28 cellular contexts compared by ENCODE assay signal in the genomic region with DNA sequence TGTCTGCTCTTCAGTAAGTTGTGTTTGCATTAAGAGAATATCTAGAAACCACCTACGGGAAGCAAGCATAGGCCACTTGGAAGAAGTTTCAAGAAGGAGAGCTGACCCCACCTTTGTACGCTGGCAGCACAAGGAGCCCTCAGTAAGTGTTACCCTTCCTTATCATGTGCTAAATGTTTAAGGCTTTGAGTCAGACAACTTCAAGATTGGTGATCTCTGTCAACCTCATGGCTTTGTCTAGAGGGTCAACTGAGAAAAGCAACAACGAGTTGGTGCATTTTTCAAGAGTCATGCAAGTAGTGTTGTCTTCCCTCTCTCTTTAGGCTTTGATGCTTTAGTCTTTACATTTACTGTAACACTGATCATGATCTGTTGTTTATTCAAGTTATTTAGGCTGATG.
"Had no signal": no experiment of that assay in that cellular context is flagged by ENCODE, and none has a peak within 500 bp of the region (broad histone marks: within the 10 kb centered on the region; RNA-seq: fewer than 3 reads in every experiment).

No MANE protein-coding gene starts in this region.

- H3K36me3 ChIP-seq: stomach, suprapubic skin, thoracic aorta, thyroid gland, tibial artery, tibial nerve, transverse colon, upper lobe of left lung, upper lobe of right lung, uterus, vagina had no signal

- H3K27me3 Mint-ChIP-seq: stimulated activated memory B cell treated with anti-CD40 and anti-IgM and Interleukin-4, amounts not matched to agents 10 μg/mL and 1 μg/mL and 100 μg/mL, for 72 hours; stimulated activated naive CD8-positive, alpha-beta T cell treated with anti-CD3 and anti-CD28 coated beads, Interleukin-15, Interleukin-2, amounts not matched to agents 100 ng/mL and 50 ng/mL, for 24 hours; type B pancreatic cell had no signal

- DNase-seq: stimulated activated CD4-positive, alpha-beta T cell treated with anti-CD3 and anti-CD28 coated beads, Interleukin-2, amount 100 ng/mL, for 48 hours; stimulated activated CD4-positive, alpha-beta T cell treated with anti-CD3 and anti-CD28 coated beads, Interleukin-4, amount 100 ng/mL, for 1 hour; stimulated activated CD4-positive, alpha-beta T cell treated with anti-CD3 and anti-CD28 coated beads, Interleukin-4, amount 100 ng/mL, for 24 hours; stimulated activated CD4-positive, alpha-beta T cell treated with anti-CD3 and anti-CD28 coated beads, Interleukin-4, amount 100 ng/mL, for 4 hours; stimulated activated CD8-positive, alpha-beta memory T cell treated with anti-CD3 and anti-CD28 coated beads, Interleukin-4, amount 100 ng/mL, for 48 hours; stimulated activated naive B cell treated with anti-CD40 and anti-IgM and Interleukin-4, amounts not matched to agents 10 μg/mL and 1 μg/mL and 100 μg/mL, for 72 hours; stimulated activated naive CD4-positive, alpha-beta T cell; stimulated activated naive CD4-positive, alpha-beta T cell treated with Interleukin-2 at 50 U/mL for 16 hours; stimulated activated naive CD8-positive, alpha-beta T cell treated with anti-CD3 and anti-CD28 coated beads, Interleukin-15, Interleukin-2, amounts not matched to agents 100 U/mL and 50 U/mL, for 24 hours; stomach; substantia nigra; testis; thyroid gland; tibial artery; transverse colon; trophoblast cell; upper lobe of left lung; upper lobe of right lung; uterus had no signal

- H3K4me3 ChIP-seq: stomach, suprapubic skin, testis, thoracic aorta, thyroid gland, tibial artery, tibial nerve, transverse colon, upper lobe of left lung, upper lobe of right lung, uterus, vagina had no signal

- H3K9me3 ChIP-seq: stomach, suprapubic skin, testis, thoracic aorta, thyroid gland, tibial artery, tibial nerve, transverse colon, upper lobe of left lung, upper lobe of right lung, uterus, vagina had no signal

- H3K9me3 Mint-ChIP-seq: stimulated activated memory B cell treated with anti-CD40 and anti-IgM and Interleukin-4, amounts not matched to agents 10 μg/mL and 1 μg/mL and 100 μg/mL, for 72 hours; stimulated activated naive CD8-positive, alpha-beta T cell treated with anti-CD3 and anti-CD28 coated beads, Interleukin-15, amount 100 ng/mL, for 72 hours; stimulated activated naive CD8-positive, alpha-beta T cell treated with anti-CD3 and anti-CD28 coated beads, Interleukin-15, Interleukin-2, amounts not matched to agents 100 ng/mL and 50 ng/mL, for 24 hours; type B pancreatic cell had no signal

- H3K27ac ChIP-seq: stomach, suprapubic skin, testis, thoracic aorta, thyroid gland, tibial artery, tibial nerve, transverse colon, upper lobe of left lung, upper lobe of right lung, uterus, vagina had no signal

- ATAC-seq: stimulated activated effector memory CD8-positive, alpha-beta T cell treated with anti-CD3 and anti-CD28 coated beads, Interleukin-12 subunit alpha, Interleukin-12 subunit beta, amount 100 ng/mL, for 72 hours; stimulated activated memory B cell treated with anti-CD40 and anti-IgM and Interleukin-4, amounts not matched to agents 10 μg/mL and 1 μg/mL and 100 μg/mL, for 72 hours; stimulated activated naive CD8-positive, alpha-beta T cell treated with anti-CD3 and anti-CD28 coated beads, Interleukin-15, Interleukin-2, amounts not matched to agents 100 U/mL and 50 U/mL, for 24 hours; upper lobe of right lung had no signal

- H3K36me3 Mint-ChIP-seq: stimulated activated effector memory CD8-positive, alpha-beta T cell treated with anti-CD3 and anti-CD28 coated beads, Interleukin-12 subunit alpha, Interleukin-12 subunit beta, amount 100 ng/mL, for 72 hours; stimulated activated memory B cell treated with anti-CD40 and anti-IgM and Interleukin-4, amounts not matched to agents 10 μg/mL and 1 μg/mL and 100 μg/mL, for 72 hours; stimulated activated naive B cell treated with anti-CD40 and anti-IgM and Interleukin-4, amounts not matched to agents 10 μg/mL and 1 μg/mL and 100 μg/mL, for 72 hours; type B pancreatic cell had no signal

- H3K4me1 Mint-ChIP-seq: stimulated activated effector memory CD8-positive, alpha-beta T cell treated with anti-CD3 and anti-CD28 coated beads, Interleukin-12 subunit alpha, Interleukin-12 subunit beta, amount 100 ng/mL, for 72 hours; stimulated activated memory B cell treated with anti-CD40 and anti-IgM and Interleukin-4, amounts not matched to agents 10 μg/mL and 1 μg/mL and 100 μg/mL, for 72 hours; stimulated activated naive B cell treated with anti-CD40 and anti-IgM and Interleukin-4, amounts not matched to agents 10 μg/mL and 1 μg/mL and 100 μg/mL, for 72 hours had no signal

- H3K4me3 Mint-ChIP-seq: stimulated activated effector memory CD8-positive, alpha-beta T cell treated with anti-CD3 and anti-CD28 coated beads, Interleukin-12 subunit alpha, Interleukin-12 subunit beta, amount 100 ng/mL, for 72 hours; stimulated activated memory B cell treated with anti-CD40 and anti-IgM and Interleukin-4, amounts not matched to agents 10 μg/mL and 1 μg/mL and 100 μg/mL, for 72 hours; stimulated activated naive B cell treated with anti-CD40 and anti-IgM and Interleukin-4, amounts not matched to agents 10 μg/mL and 1 μg/mL and 100 μg/mL, for 72 hours; stimulated activated naive CD8-positive, alpha-beta T cell treated with anti-CD3 and anti-CD28 coated beads, Interleukin-15, amount 100 ng/mL, for 72 hours; stimulated activated naive CD8-positive, alpha-beta T cell treated with anti-CD3 and anti-CD28 coated beads, Interleukin-15, Interleukin-2, amounts not matched to agents 100 ng/mL and 50 ng/mL, for 24 hours; type B pancreatic cell had no signal

- H3K27me3 ChIP-seq: stomach, suprapubic skin, testis, thyroid gland, tibial artery, tibial nerve, transverse colon, upper lobe of left lung, upper lobe of right lung, uterus, vagina had no signal

- H3K27ac Mint-ChIP-seq: stimulated activated effector memory CD8-positive, alpha-beta T cell treated with anti-CD3 and anti-CD28 coated beads, Interleukin-12 subunit alpha, Interleukin-12 subunit beta, amount 100 ng/mL, for 72 hours; stimulated activated memory B cell treated with anti-CD40 and anti-IgM and Interleukin-4, amounts not matched to agents 10 μg/mL and 1 μg/mL and 100 μg/mL, for 72 hours; stimulated activated naive B cell treated with anti-CD40 and anti-IgM and Interleukin-4, amounts not matched to agents 10 μg/mL and 1 μg/mL and 100 μg/mL, for 72 hours; stimulated activated naive CD8-positive, alpha-beta T cell treated with anti-CD3 and anti-CD28 coated beads, Interleukin-15, amount 100 ng/mL, for 72 hours; stimulated activated naive CD8-positive, alpha-beta T cell treated with anti-CD3 and anti-CD28 coated beads, Interleukin-15, Interleukin-2, amounts not matched to agents 100 ng/mL and 50 ng/mL, for 24 hours; type B pancreatic cell had no signal

- H3K4me1 ChIP-seq: stomach, suprapubic skin, testis, thyroid gland, tibial artery, tibial nerve, transverse colon, upper lobe of left lung, upper lobe of right lung, uterus, vagina had no signal
